7 cellular contexts compared by ENCODE assay signal in genomic region chr19:52963229-52963760, GRCh38. TPM values are rescaled to one million over a fixed set of nuclear protein-coding genes. Genes with fewer than 3 reads are reported as not detected.
A peak's percentile ranks its signal among the peaks of the same experiment; 100 is the strongest.
DNase-seq lines count a peak whose midpoint lies in the region; ATAC-seq, FAIRE-seq and TF ChIP-seq lines count a peak whose summit lies in the region.

No MANE protein-coding gene starts in this region.

- CTCF ChIA-PET in HEK293T (lab: Yijun Ruan, JAX), result no interaction called here

- TF ChIP-seq CTCF in GM10266 (IDR thresholded peaks at IDR 0.05; ENCODE audit: control insufficient read depth, insufficient read depth, low read depth, missing control alignments), result no peak

- H3K36me3 Mint-ChIP-seq in naive B cell, result peaks cover 0 to 20% of the 10 kb centered on the region in 2 donors

- ATAC-seq in GM18508 (IDR thresholded peaks at IDR 0.05; ENCODE audit: insufficient read depth, unreplicated experiment), result peak; percentile 27
- peak; percentile 4 to 10 for ATAC-seq in naive B cell (ENCODE audit: low read depth in 2 of 2)

- peak overlapping the region; percentile 65 to 93 (median 88) for H3K27ac Mint-ChIP-seq in naive B cell

- peaks cover 0 to 45% (median 23%) of the 10 kb centered on the region in 7 donors for H3K9me3 Mint-ChIP-seq in naive B cell

- peaks cover 19 to 28% (median 27%) of the 10 kb centered on the region in 3 donors for H3K4me1 Mint-ChIP-seq in naive B cell

- FAIRE-seq in RCC 7860 (lab: Jason Lieb, UNC), result no peak

- peak; percentile 5 for DNase-seq in HEK293T (ENCODE audit: extremely low spot score)
- peak; percentile 32 for DNase-seq in SK-N-DZ (ENCODE audit: low spot score)
- peak; percentile 18 for DNase-seq in epidermal melanocyte (ENCODE audit: insufficient read length, low spot score)
- DNase-seq in naive B cell, result no peak
- DNase-seq in GM10266 (ENCODE audit: extremely low spot score), result no peak
- DNase-seq in RCC 7860 (ENCODE audit: low spot score), result no peak

- peak overlapping the region; percentile 89 to 97 (median 96) for H3K4me3 Mint-ChIP-seq in naive B cell

- peaks cover 0 to 5% (median 0%) of the 10 kb centered on the region in 3 donors for H3K27me3 Mint-ChIP-seq in naive B cell

- POLR2A ChIA-PET in HEK293T (lab: Yijun Ruan, JAX), result interaction anchor here (1.0 kb wide), 1 partner anchor 13 kb away, joined by 3 read pairs; no protein-coding TSS in a partner anchor

TF ChIP-seq in HEK293T, 16 proteins besides CTCF, POLR2A, EP300 and RAD21:
- TF ChIP-seq CTBP1 (IDR thresholded peaks at IDR 0.05; ENCODE audit: borderline replicate concordance) (no peak), TARDBP (IDR thresholded peaks at IDR 0.05) (no peak), HDGF (IDR thresholded peaks at IDR 0.05; ENCODE audit: borderline replicate concordance) (no peak), FOXA1 (IDR thresholded peaks at IDR 0.05) (no peak), PKNOX1 (IDR thresholded peaks at IDR 0.05) (no peak), SP1 (IDR thresholded peaks at IDR 0.05) (no peak), ELF4 (IDR thresholded peaks at IDR 0.05) (no peak), FOXK2 (IDR thresholded peaks at IDR 0.05) (no peak), FOXM1 (IDR thresholded peaks at IDR 0.05; ENCODE audit: borderline replicate concordance) (no peak), ZNF384 (IDR thresholded peaks at IDR 0.05) (no peak), ARNT (IDR thresholded peaks at IDR 0.05) (no peak), NFRKB (IDR thresholded peaks at IDR 0.05) (no peak)
TF ChIP-seq in HEK293T: peak in this region for 0.

RNA-seq across cellular contexts. Expression of gene ZNF816, which starts 0.6 kb away (rescaled TPM):
- 2.7 and 5.3 TPM in 2 replicates for polyA plus RNA-seq in SK-N-DZ (2014; cell fraction: cytosol; rRNA removed)
- 1.7 and 3.9 TPM in 2 replicates for polyA plus RNA-seq in SK-N-DZ (2014; cell fraction: nucleus; rRNA removed)
- polyA plus RNA-seq in naive B cell (ENCODE audit: low read depth in 6 of 6), result 10 to 100 TPM; 12.1 to 22.9 (median 20.5) TPM

RNA-seq across cellular contexts. Expression of gene ZNF888, which starts 40.1 kb away (rescaled TPM):
- 0.66 and 0.78 TPM in 2 replicates for polyA plus RNA-seq in SK-N-DZ (2014; cell fraction: cytosol; rRNA removed)
- polyA plus RNA-seq in SK-N-DZ (2014; cell fraction: nucleus; rRNA removed), result 0.79 and 0.92 TPM in 2 replicates
- 1 to 10 TPM in 5 of 6 donors, not detected in 1; 1.7 to 5.2 (median 4.1) TPM for polyA plus RNA-seq in naive B cell (ENCODE audit: low read depth in 6 of 6)

RNA-seq across cellular contexts. Expression of gene ERVV-1, which starts 50.4 kb away (rescaled TPM):
- polyA plus RNA-seq in SK-N-DZ (2014; cell fraction: cytosol; rRNA removed), result 0.19 TPM in 1 of 2 replicates, not detected in the other
- not detected in 2 replicates for polyA plus RNA-seq in SK-N-DZ (2014; cell fraction: nucleus; rRNA removed)
- polyA plus RNA-seq in naive B cell (ENCODE audit: low read depth in 6 of 6), result not detected

Comparison
In these comparisons a context has a peak if more than half of its experiments do, and no peak if none do; other contexts are left out.
1. DNase-seq: peak in HEK293T (single experiment), SK-N-DZ (single experiment) and epidermal melanocyte (single experiment); none in naive B cell (single experiment), GM10266 (single experiment) and RCC 7860 (single experiment).